ENCODE assay signal across 19 cellular contexts in genomic region chrX:122622800-122623199, GRCh38.
"Had no signal": no experiment of that assay in that cellular context is flagged by ENCODE, and none has a peak within 500 bp of the region (broad histone marks: within the 10 kb centered on the region; RNA-seq: fewer than 3 reads in every experiment).

No MANE protein-coding gene starts in this region.

- DNase-seq: activated CD4-positive, alpha-beta T cell treated with anti-CD3 and anti-CD28 coated beads, Interleukin-2, amount 50 U/mL, for 4 hours; activated CD4-positive, CD25-positive, alpha-beta regulatory T cell treated with anti-CD3 and anti-CD28 coated beads, Interleukin-2, amount 50 U/mL, for 72 hours; activated naive CD4-positive, alpha-beta T cell treated with Interleukin-2 at 50 U/mL for 16 hours; activated naive CD8-positive, alpha-beta T cell treated with anti-CD3 and anti-CD28 coated beads, Interleukin-2, amount 50 U/mL, for 24 hours; activated T-cell treated with anti-CD3 and anti-CD28 coated beads for 4 hours; aorta; dorsolateral prefrontal cortex; endodermal cell; left ventricle myocardium superior; naive thymus-derived CD8-positive, alpha-beta T cell; posterior cingulate gyrus; retina; small intestine; T-cell; T1000; upper lobe of left lung had no signal

- H3K27me3 ChIP-seq: hepatocyte, neutrophil, suprapubic skin, upper lobe of left lung had no signal

- H3K4me3 ChIP-seq: dorsolateral prefrontal cortex, hepatocyte, suprapubic skin, upper lobe of left lung had no signal

- H3K9me3 ChIP-seq: neutrophil, suprapubic skin, upper lobe of left lung had no signal

- ATAC-seq: activated naive CD8-positive, alpha-beta T cell treated with anti-CD3 and anti-CD28 coated beads, Interleukin-2, amount 50 U/mL, for 24 hours; left ventricle myocardium superior; naive thymus-derived CD8-positive, alpha-beta T cell; T-cell had no signal

- H3K27ac ChIP-seq: dorsolateral prefrontal cortex, hepatocyte, neutrophil, suprapubic skin, upper lobe of left lung had no signal

- H3K36me3 ChIP-seq: neutrophil, suprapubic skin, upper lobe of left lung had no signal

- H3K4me1 ChIP-seq: suprapubic skin, upper lobe of left lung had no signal
